11 cellular contexts compared by ENCODE assay signal in genomic region chr9:36772449-36773370, GRCh38.
A peak's percentile ranks its signal among the peaks of the same experiment; 100 is the strongest.
DNase-seq lines count a peak whose midpoint lies in the region; ATAC-seq, FAIRE-seq and TF ChIP-seq lines count a peak whose summit lies in the region.
"Had no signal": no experiment of that assay in that cellular context is flagged by ENCODE, and none has a peak within 500 bp of the region (broad histone marks: within the 10 kb centered on the region; RNA-seq: fewer than 3 reads in every experiment).

No MANE protein-coding gene starts in this region.

- RAD21 ChIA-PET in GM12878 (lab: Charles Lee; ENCODE audit: unreplicated experiment) = interaction anchor here (0.6 kb wide), 1 partner anchor 330 kb away, joined by 3 read pairs; no protein-coding TSS in a partner anchor

- H3K79me2 ChIP-seq in GM12878 (ENCODE audit: control insufficient read depth, insufficient read depth, low read length) = no peaks in the 10 kb centered on the region

- H3K4me3 Mint-ChIP-seq in endothelial cell (ENCODE audit: unreplicated experiment) = no peak overlapping the region
- H3K4me3 Mint-ChIP-seq: activated T-helper 1 cell treated with anti-CD3 and anti-CD28 coated beads, Interleukin-12 subunit alpha, Interleukin-12 subunit beta, Interleukin-2, Interleukin-4 antibody, amounts not matched to agents 30 ng/mL and 10 ng/mL and 1 ng/mL, durations not matched to agents 14 hours and 24 hours and 36 hours had no signal

- no peak for TF ChIP-seq POLR2A in GM12878 (IDR thresholded peaks at IDR 0.05; ENCODE audit: low read depth, low read length)

- intact Hi-C loops in GM12878 (cut with micrococcal nuclease; ENCODE audit: unreplicated experiment) = no loop called here

- H2AFZ ChIP-seq in GM12878 (ENCODE audit: control insufficient read depth, low read depth, low read length) = no peak overlapping the region

- H3K4me1 Mint-ChIP-seq in endothelial cell (ENCODE audit: unreplicated experiment) = peaks cover 12% of the 10 kb centered on the region

- H3K9me3 Mint-ChIP-seq in endothelial cell (ENCODE audit: unreplicated experiment) = no peaks in the 10 kb centered on the region
- H3K9me3 Mint-ChIP-seq: activated T-helper 1 cell treated with anti-CD3 and anti-CD28 coated beads, Interleukin-12 subunit alpha, Interleukin-12 subunit beta, Interleukin-2, Interleukin-4 antibody, amounts not matched to agents 30 ng/mL and 10 ng/mL and 1 ng/mL, durations not matched to agents 14 hours and 24 hours and 36 hours had no signal

- CTCF ChIA-PET in HEK293 (lab: Yijun Ruan, JAX) = interaction anchor here (0.5 to 1.4 kb wide), 5 partner anchors 13 to 493 kb away, joined by 3 to 5 read pairs (median 3); no protein-coding TSS in a partner anchor
- CTCF ChIA-PET in GM12878 (lab: Yijun Ruan, JAX) = no interaction called here

- no peak for TF ChIP-seq EP300 in GM12878 (IDR thresholded peaks at IDR 0.05; ENCODE audit: borderline replicate concordance in 1 of 2, control insufficient read depth in 1 of 2, low read depth in 2 of 2, low read length in 2 of 2)

- no peaks in the 10 kb centered on the region for H3K36me3 Mint-ChIP-seq in endothelial cell (ENCODE audit: low read depth, unreplicated experiment)

- TF ChIP-seq RAD21 in GM12878 (IDR thresholded peaks at IDR 0.05; ENCODE audit: insufficient read depth, low read depth, low read length) = no peak

- no peak overlapping the region for H3K27ac ChIP-seq in HEK293 (ENCODE audit: extremely low read depth, low read depth, low read length)
- no peak overlapping the region for H3K27ac ChIP-seq in GM12878 (ENCODE audit: control insufficient read depth, insufficient read depth)
- H3K27ac ChIP-seq: testis had no signal

- H3K27ac Mint-ChIP-seq in endothelial cell (ENCODE audit: unreplicated experiment) = no peak overlapping the region
- H3K27ac Mint-ChIP-seq: activated T-helper 1 cell treated with anti-CD3 and anti-CD28 coated beads, Interleukin-12 subunit alpha, Interleukin-12 subunit beta, Interleukin-2, Interleukin-4 antibody, amounts not matched to agents 30 ng/mL and 10 ng/mL and 1 ng/mL, durations not matched to agents 14 hours and 24 hours and 36 hours had no signal

- SMC1A ChIA-PET in GM12878 (lab: Charles Lee; ENCODE audit: uncharacterized antibody, unreplicated experiment) = interaction anchor here (1.3 kb wide), 1 partner anchor 13 kb away, joined by 4 read pairs; no protein-coding TSS in a partner anchor

- peak; percentile 42; the same call in 2 of the 3 replicates for ATAC-seq in GM12878

- H3K9ac ChIP-seq in GM12878 (ENCODE audit: control insufficient read depth, insufficient read depth, low read length) = no peak overlapping the region

- H3K9me3 ChIP-seq in HEK293 (ENCODE audit: control insufficient read depth, insufficient read depth, low read depth, low read length) (no peaks in the 10 kb centered on the region), GM12878 (replicated peaks; ENCODE audit: control insufficient read depth, insufficient read depth, low read length) (no peaks in the 10 kb centered on the region)
- H3K9me3 ChIP-seq: testis had no signal

- FAIRE-seq in GM12878 (lab: Jason Lieb, UNC) = no peak
- FAIRE-seq: G401.6 had no signal

- no peaks in the 10 kb centered on the region for H4K20me1 ChIP-seq in GM12878 (ENCODE audit: control insufficient read depth, insufficient read depth)

- H3K4me2 ChIP-seq in GM12878 (ENCODE audit: control insufficient read depth, insufficient read depth) = no peak overlapping the region

- WGBS in GM12878 (ENCODE audit: insufficient coverage, insufficient replicate concordance, low lambda C conversion rate, missing lambda C conversion rate) = 12% methylated on average over 18 of the region's 18 CpGs

- peaks cover 4 to 8% of the 10 kb centered on the region in 2 experiments; a peak in 3 of 4 replicates for H3K27me3 ChIP-seq in GM12878 (replicated peaks in 1 of 2; ENCODE audit: control insufficient read depth in 2 of 2, insufficient read depth in 2 of 2, low read length in 1 of 2)
- H3K27me3 ChIP-seq: testis had no signal

- no TSS peak for BruUV-seq in GM12878 (replicated peaks; lab: Mats Ljungman, UMichigan)

- in situ Hi-C loops in GM12878 (cut with MboI) = no loop called here

- POLR2A ChIA-PET in HEK293 (lab: Yijun Ruan, JAX) = no interaction called here
- POLR2A ChIA-PET in GM12878 (lab: Charles Lee) = no interaction called here

- H3K36me3 ChIP-seq in HEK293 (ENCODE audit: control insufficient read depth in 2 of 2, insufficient read depth in 1 of 2, low read length in 2 of 2) (no peaks in the 10 kb centered on the region), GM12878 (ENCODE audit: control insufficient read depth in 2 of 2, insufficient read depth in 2 of 2, low read length in 1 of 2) (no peaks in the 10 kb centered on the region)

- no peak overlapping the region for H3K4me3 ChIP-seq in HEK293 (ENCODE audit: low read depth, low read length)
- H3K4me3 ChIP-seq in GM12878 = no peak overlapping the region
- H3K4me3 ChIP-seq: testis had no signal

- H3K4me1 ChIP-seq in HEK293 (ENCODE audit: control insufficient read depth, insufficient read depth, low read length) (no peaks in the 10 kb centered on the region), GM12878 (ENCODE audit: control insufficient read depth, insufficient read depth, low read length) (no peaks in the 10 kb centered on the region)
- H3K4me1 ChIP-seq: testis had no signal

- DNase-seq in NCI-H2107 treated with DMSO at 0.1 percent for 48 hours (lab: John Stamatoyannopoulos, UW; ENCODE audit: unreplicated experiment) = peak; percentile 84
- DNase-seq in GM12878 (ENCODE audit: low read depth, low spot score) = no peak
- peak; percentile 37 to 53 for DNase-seq in lung microvascular endothelial cell (ENCODE audit: low read depth in 2 of 2)
- DNase-seq in NCI-H2171 (lab: John Stamatoyannopoulos, UW) = no peak
- DNase-seq in stimulated activated CD4-positive, alpha-beta T cell treated with anti-CD3 and anti-CD28 coated beads, Interleukin-4, amount 100 ng/mL, for 1 hour = no peak
- DNase-seq in endothelial cell (ENCODE audit: low spot score) = no peak
- DNase-seq: stimulated activated CD4-positive, alpha-beta T cell treated with anti-CD3 and anti-CD28 coated beads, Interleukin-4, amount 100 ng/mL, for 4 hours; testis had no signal

- TF ChIP-seq CTCF in HEK293 (tag by site-specific recombination; IDR thresholded peaks at IDR 0.05) = no peak
- no peak for TF ChIP-seq CTCF in GM12878 (IDR thresholded peaks at IDR 0.05 in 2 of 3, conservative IDR thresholded peaks at IDR 0.05 in 1 of 3; ENCODE audit: control insufficient read depth in 2 of 3, extremely low read depth in 1 of 3, insufficient read depth in 1 of 3, low read depth in 3 of 3, low read length in 3 of 3)
- TF ChIP-seq CTCF in endothelial cell (IDR thresholded peaks at IDR 0.05; ENCODE audit: unreplicated experiment) = no peak

- H3K27me3 Mint-ChIP-seq in endothelial cell (ENCODE audit: unreplicated experiment) = peaks cover 4% of the 10 kb centered on the region

TF ChIP-seq in HEK293, 187 proteins besides CTCF, POLR2A, EP300 and RAD21 (continues in another document):
- no peak for TF ChIP-seq ZNF10 (tag by site-specific recombination; IDR thresholded peaks at IDR 0.05)
- TF ChIP-seq REST (tag by site-specific recombination; IDR thresholded peaks at IDR 0.05) = peak; percentile 93

TF ChIP-seq in GM12878, 131 proteins besides CTCF, POLR2A, EP300 and RAD21:
- no peak for TF ChIP-seq EGR1 (IDR thresholded peaks at IDR 0.05; ENCODE audit: borderline replicate concordance in 1 of 2, low read depth in 2 of 2, low read length in 2 of 2)
- TF ChIP-seq PBX3 (IDR thresholded peaks at IDR 0.05; ENCODE audit: insufficient replicate concordance, low read depth, low read length) = no peak
- peak; percentile 85 for TF ChIP-seq REST (IDR thresholded peaks at IDR 0.05; ENCODE audit: low read depth, low read length)
TF ChIP-seq in GM12878: peak in this region for 1.

Comparison
In these comparisons a context has a peak if more than half of its experiments do, and no peak if none do; other contexts are left out.
1. DNase-seq: peak in NCI-H2107 treated with DMSO at 0.1 percent for 48 hours (single experiment) and lung microvascular endothelial cell (2 of 2); none in GM12878 (single experiment), NCI-H2171 (single experiment), stimulated activated CD4-positive, alpha-beta T cell treated with anti-CD3 and anti-CD28 coated beads, Interleukin-4, amount 100 ng/mL, for 1 hour (single experiment) and endothelial cell (single experiment).
2. Of the 9 proteins assayed by ChIP-seq in both HEK293 and GM12878: peak only in HEK293: none; only in GM12878: none; in both: REST; in neither: 8.